Comparison of ENCODE assay signal across 8 cellular contexts in genomic region chr2:233267516-233268245, GRCh38. TPM values are rescaled to one million over a fixed set of nuclear protein-coding genes. Genes with fewer than 3 reads are reported as not detected.
DNase-seq lines count a peak whose midpoint lies in the region; ATAC-seq and TF ChIP-seq lines count a peak whose summit lies in the region.

No MANE protein-coding gene starts in this region.

- H3K36me3 ChIP-seq in right atrium auricular region (peaks cover 69% of the 10 kb centered on the region), PC-3 (ENCODE audit: low read depth, low read length) (peaks cover 92% of the 10 kb centered on the region)

- H3K9me3 ChIP-seq in right atrium auricular region (no peaks in the 10 kb centered on the region), PC-3 (ENCODE audit: low read length) (no peaks in the 10 kb centered on the region)

- H3K27me3 ChIP-seq in right atrium auricular region (no peaks in the 10 kb centered on the region), PC-3 (ENCODE audit: low read length) (no peaks in the 10 kb centered on the region)

- H3K36me3 Mint-ChIP-seq in activated naive CD4-positive, alpha-beta T cell treated with anti-CD3 and anti-CD28 coated beads, Interleukin-2, amount 50 U/mL, for 72 hours = peaks cover 38 to 61% of the 10 kb centered on the region in 2 donors

- no peaks in the 10 kb centered on the region for H3F3A ChIP-seq in PC-3 (ENCODE audit: low read length, unreplicated experiment)

- no peak for TF ChIP-seq CTCF in right atrium auricular region (IDR thresholded peaks at IDR 0.05)
- no peak for TF ChIP-seq CTCF in PC-3 (conservative IDR thresholded peaks at IDR 0.05; ENCODE audit: low read depth, low read length)

- H3K9me3 Mint-ChIP-seq in activated naive CD4-positive, alpha-beta T cell treated with anti-CD3 and anti-CD28 coated beads, Interleukin-2, amount 50 U/mL, for 72 hours = no peaks in the 10 kb centered on the region

- CTCF ChIA-PET in PC-3 (lab: Charles Lee) = no interaction called here

- H3K4me2 ChIP-seq in PC-3 (ENCODE audit: low read length) = no peak overlapping the region

- peak overlapping the region; percentile 92 to 98 for H3K27ac Mint-ChIP-seq in activated naive CD4-positive, alpha-beta T cell treated with anti-CD3 and anti-CD28 coated beads, Interleukin-2, amount 50 U/mL, for 72 hours

- H3K4me1 ChIP-seq in right atrium auricular region (no peaks in the 10 kb centered on the region), PC-3 (ENCODE audit: insufficient read depth, low read length) (no peaks in the 10 kb centered on the region)

- BruUV-seq in PC-3 (replicated peaks; lab: Mats Ljungman, UMichigan) = no TSS peak

- H3K4me3 ChIP-seq in right atrium auricular region (no peak overlapping the region), PC-3 (ENCODE audit: low read length) (no peak overlapping the region)

- H3K79me2 ChIP-seq in PC-3 (ENCODE audit: low read length) = peaks cover 85% of the 10 kb centered on the region

- H3K27ac ChIP-seq in right atrium auricular region = no peak overlapping the region
- H3K27ac ChIP-seq in PC-3 (ENCODE audit: low read length) = no peak overlapping the region

- peaks cover 76% of the 10 kb centered on the region for H4K20me1 ChIP-seq in PC-3 (ENCODE audit: low read length)

- no peak overlapping the region for H2AFZ ChIP-seq in PC-3 (ENCODE audit: low read length)

- H3K9ac ChIP-seq in PC-3 (ENCODE audit: low read length) = no peak overlapping the region

- no peaks in the 10 kb centered on the region for H3K9me2 ChIP-seq in PC-3 (replicated peaks; ENCODE audit: low read length)

- POLR2A ChIA-PET in PC-3 (lab: Charles Lee; ENCODE audit: unreplicated experiment) = interaction anchor here (0.6 to 0.7 kb wide), 2 partner anchors 146 to 156 kb away, joined by 3 to 4 read pairs; no protein-coding TSS in a partner anchor

- ATAC-seq in left ventricle myocardium superior (peak; percentile 23), PC-3 (0 out of 2 replicates have a peak, but pooled peaks have one; percentile 13)
- peak; percentile 99 for ATAC-seq in activated naive CD4-positive, alpha-beta T cell treated with anti-CD3 and anti-CD28 coated beads, Interleukin-2, amount 50 U/mL, for 72 hours

- intact Hi-C loops in left ventricle myocardium superior (cut with micrococcal nuclease) = no loop called here
- intact Hi-C loops in PC-3 (cut with micrococcal nuclease) = no loop called here

- DNase-seq in left ventricle myocardium superior = no peak
- DNase-seq in right atrium auricular region (ENCODE audit: low spot score) = no peak
- no peak for DNase-seq in PC-3
- DNase-seq in activated naive CD4-positive, alpha-beta T cell treated with anti-CD3 and anti-CD28 coated beads, Interleukin-2, amount 50 U/mL, for 72 hours (ENCODE audit: low spot score in 2 of 2) = peak; percentile 62 to 84
- peak; percentile 50 to 60 for DNase-seq in stimulated activated CD8-positive, alpha-beta memory T cell treated with anti-CD3 and anti-CD28 coated beads, Interleukin-2, amount 100 ng/mL, for 48 hours (ENCODE audit: low read depth in 2 of 2)
- no peak for DNase-seq in COLO829 (ENCODE audit: low spot score)
- DNase-seq in AG08395 (ENCODE audit: low spot score) = no peak
- DNase-seq in NCI-H1694 treated with DMSO at 0.1 percent for 48 hours (lab: John Stamatoyannopoulos, UW) = no peak

RNA-seq across cellular contexts. Expression of gene ATG16L1, which starts 16.2 kb away (rescaled TPM):
- 18.4 TPM for total RNA-seq in left ventricle myocardium superior
- 10 to 100 TPM; 12.8 to 16.7 TPM for total RNA-seq in right atrium auricular region
- 126 and 173 TPM in 2 replicates for total RNA-seq in PC-3 (2014; rRNA removed)
- 10 to 100 TPM; 30.6 to 34.2 TPM for total RNA-seq in activated naive CD4-positive, alpha-beta T cell treated with anti-CD3 and anti-CD28 coated beads, Interleukin-2, amount 50 U/mL, for 72 hours

RNA-seq across cellular contexts. Expression of gene SAG, which starts 39.9 kb away (rescaled TPM):
- total RNA-seq in left ventricle myocardium superior = not detected
- total RNA-seq in right atrium auricular region = 1 to 10 TPM in 1 of 2 donors, not detected in 1; 2.9 TPM
- total RNA-seq in PC-3 (2014; rRNA removed) = 0.17 TPM in 1 of 2 replicates, not detected in the other
- total RNA-seq in activated naive CD4-positive, alpha-beta T cell treated with anti-CD3 and anti-CD28 coated beads, Interleukin-2, amount 50 U/mL, for 72 hours = under 1 TPM in 1 of 2 donors, not detected in 1; 0.05 TPM

Comparison
In these comparisons a context has a peak if more than half of its experiments do, and no peak if none do; other contexts are left out.
1. ATAC-seq: peak in every context shown above with its lines; median percentile 99 in activated naive CD4-positive, alpha-beta T cell treated with anti-CD3 and anti-CD28 coated beads, Interleukin-2, amount 50 U/mL, for 72 hours; 23 in left ventricle myocardium superior; 13 in PC-3.
2. DNase-seq: peak in activated naive CD4-positive, alpha-beta T cell treated with anti-CD3 and anti-CD28 coated beads, Interleukin-2, amount 50 U/mL, for 72 hours (2 of 2) and stimulated activated CD8-positive, alpha-beta memory T cell treated with anti-CD3 and anti-CD28 coated beads, Interleukin-2, amount 100 ng/mL, for 48 hours (2 of 2); none in left ventricle myocardium superior (single experiment), right atrium auricular region (single experiment), PC-3 (single experiment), COLO829 (single experiment), AG08395 (single experiment) and NCI-H1694 treated with DMSO at 0.1 percent for 48 hours (single experiment).